ENCODE assay signal across 8 cellular contexts in the genomic region with DNA sequence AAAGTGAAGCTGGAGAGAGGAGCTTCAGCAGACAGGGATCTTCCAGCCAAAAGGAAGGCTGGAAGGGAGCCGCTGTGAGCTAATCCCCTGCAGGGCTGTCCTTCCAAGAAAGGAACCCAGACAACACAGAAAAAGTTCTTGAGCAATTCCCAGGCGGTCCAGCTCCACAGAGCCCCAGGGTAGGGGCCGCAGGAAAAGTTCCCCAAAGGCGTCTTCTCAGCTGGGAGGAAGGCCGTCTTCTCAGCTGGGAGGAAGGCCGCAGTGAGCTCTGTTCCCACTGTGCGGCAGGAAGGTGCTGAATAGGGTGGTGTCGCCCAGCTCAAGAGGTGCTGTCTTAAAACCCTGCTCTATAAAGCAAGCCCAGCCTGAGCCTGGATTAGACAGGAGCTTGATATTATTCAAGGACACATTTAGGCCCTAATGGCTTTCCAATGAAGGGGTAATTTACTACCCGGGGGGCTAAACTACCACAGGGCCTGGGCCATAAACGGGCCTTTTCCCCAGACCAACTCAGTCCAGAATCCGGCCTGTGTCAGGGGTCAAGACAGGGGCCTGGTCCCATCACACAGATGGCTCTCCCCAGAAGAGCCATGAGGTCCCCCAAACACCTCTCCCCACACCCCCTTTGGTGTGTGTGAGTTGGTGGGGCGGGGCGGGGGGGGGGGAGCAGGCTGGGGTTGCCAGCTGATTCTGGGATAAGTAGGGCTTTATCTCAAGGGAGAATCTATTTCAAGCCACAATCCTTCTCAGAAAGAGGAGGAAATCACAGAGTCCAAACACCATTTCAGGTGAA.
DNase-seq lines count a peak whose midpoint lies in the region; ATAC-seq and TF ChIP-seq lines count a peak whose summit lies in the region.

No MANE protein-coding gene starts in this region.

- H3K27ac ChIP-seq in esophagus squamous epithelium: peak overlapping the region; percentile 65 to 92 (median 78)

- intact Hi-C loops in esophagus squamous epithelium (cut with DNase I): loop anchor here (10.0 kb wide), 1 partner anchor 127 kb away; the partner anchor contains the start of gene ASXL1

- H3K4me3 Mint-ChIP-seq in neural crest cell: peak overlapping the region; percentile 91

- DNase-seq in BE2C (no peak), NCI-H69 (lab: John Stamatoyannopoulos, UW) (peak; percentile 91), esophagus squamous epithelium (lab: John Stamatoyannopoulos, UW) (no peak), neural crest cell (ENCODE audit: low read depth, low spot score) (no peak), activated gamma-delta T cell (lab: John Stamatoyannopoulos, UW) (no peak), inferior parietal cortex (ENCODE audit: extremely low spot score) (no peak), NCI-H1048 (lab: John Stamatoyannopoulos, UW) (no peak)

- H3K9me3 Mint-ChIP-seq in neural crest cell: no peaks in the 10 kb centered on the region

- H3K36me3 Mint-ChIP-seq in neural crest cell (ENCODE audit: low read depth): no peaks in the 10 kb centered on the region

- H3K4me1 Mint-ChIP-seq in neural crest cell: peaks cover 69% of the 10 kb centered on the region

- H3K9me3 ChIP-seq in BE2C: no peaks in the 10 kb centered on the region
- no peaks in the 10 kb centered on the region for H3K9me3 ChIP-seq in esophagus squamous epithelium

- no peak for TF ChIP-seq CTCF in BE2C (IDR thresholded peaks at IDR 0.05; ENCODE audit: low read depth, low read length)
- no peak for TF ChIP-seq CTCF in esophagus squamous epithelium (IDR thresholded peaks at IDR 0.05)
- no peak for TF ChIP-seq CTCF in neural crest cell (conservative IDR thresholded peaks at IDR 0.05)

- 15 to 43% methylated on average over 4 to 5 of the region's 13 CpGs for WGBS in esophagus squamous epithelium, 2 donors

- peaks cover 4% of the 10 kb centered on the region for H3K27me3 Mint-ChIP-seq in neural crest cell (ENCODE audit: low read depth)

- H3K27me3 ChIP-seq in BE2C: no peaks in the 10 kb centered on the region
- H3K27me3 ChIP-seq in esophagus squamous epithelium: peaks cover 0 to 37% (median 0%) of the 10 kb centered on the region in 4 donors

- peak in 1 of 4 donors; percentile 24 for TF ChIP-seq POLR2A in esophagus squamous epithelium (IDR thresholded peaks at IDR 0.05)

- H3K4me3 ChIP-seq in BE2C (ENCODE audit: low read depth, low read length) (peak overlapping the region; percentile 72), esophagus squamous epithelium (peak overlapping the region in 2 of 4 donors; percentile 68 to 90)

- no peak overlapping the region for H3K27ac Mint-ChIP-seq in neural crest cell (ENCODE audit: unreplicated experiment)

- H3K36me3 ChIP-seq in BE2C: no peaks in the 10 kb centered on the region
- no peaks in the 10 kb centered on the region for H3K36me3 ChIP-seq in esophagus squamous epithelium

- ATAC-seq in GM21576 (IDR thresholded peaks at IDR 0.05; ENCODE audit: unreplicated experiment): no peak

- H3K4me1 ChIP-seq in BE2C (peaks cover 14% of the 10 kb centered on the region), esophagus squamous epithelium (peaks cover 27 to 80% (median 35%) of the 10 kb centered on the region in 3 donors)
